Comparison of ENCODE assay signal across 15 cellular contexts in genomic region chr11:28860898-28861297, GRCh38.
DNase-seq lines count a peak whose midpoint lies in the region; ATAC-seq and TF ChIP-seq lines count a peak whose summit lies in the region.
"Had no signal": no experiment of that assay in that cellular context is flagged by ENCODE, and none has a peak within 500 bp of the region (broad histone marks: within the 10 kb centered on the region; RNA-seq: fewer than 3 reads in every experiment).

No MANE protein-coding gene starts in this region.

- H3K4me3 Mint-ChIP-seq in chondrocyte (ENCODE audit: unreplicated experiment), result no peak overlapping the region
- H3K4me3 Mint-ChIP-seq: activated naive CD4-positive, alpha-beta T cell treated with anti-CD3 and anti-CD28 coated beads, Interleukin-2, amount 10 ng/mL, durations not matched to agents 7 days and 5 days had no signal

- no peak for ATAC-seq in GM19452 (IDR thresholded peaks at IDR 0.05; ENCODE audit: unreplicated experiment)

- no peak overlapping the region for H3K4me3 ChIP-seq in NB4 (ENCODE audit: low read depth, low read length)
- H3K4me3 ChIP-seq: dorsolateral prefrontal cortex had no signal

- no peaks in the 10 kb centered on the region for H3K27me3 Mint-ChIP-seq in chondrocyte (ENCODE audit: low read depth)
- H3K27me3 Mint-ChIP-seq: activated naive CD4-positive, alpha-beta T cell treated with anti-CD3 and anti-CD28 coated beads, Interleukin-2, amount 10 ng/mL, durations not matched to agents 7 days and 5 days had no signal

- DNase-seq in Ammon's horn (ENCODE audit: low spot score) (peak; percentile 14), NB4 (ENCODE audit: low read depth) (peak; percentile 2), chondrocyte (ENCODE audit: low spot score) (no peak), lung microvascular endothelial cell (ENCODE audit: low read depth in 2 of 2) (peak; percentile 64 to 79), NCI-H1694 treated with DMSO at 0.1 percent for 48 hours (lab: John Stamatoyannopoulos, UW) (no peak), NCI-H1436 (lab: John Stamatoyannopoulos, UW) (no peak), T-helper 2 cell (no peak)
- DNase-seq: activated naive CD4-positive, alpha-beta T cell treated with anti-CD3 and anti-CD28 coated beads, Interleukin-2, amount 10 ng/mL, durations not matched to agents 7 days and 5 days; C1 segment of cervical spinal cord; dorsolateral prefrontal cortex; GF-D8; stimulated activated CD4-positive, alpha-beta T cell treated with anti-CD3 and anti-CD28 coated beads, Interleukin-4, amount 100 ng/mL, for 1 hour; stimulated activated naive CD4-positive, alpha-beta T cell treated with Interleukin-2 at 50 U/mL for 16 hours; T1000 had no signal

- H3K4me1 Mint-ChIP-seq in chondrocyte (ENCODE audit: low read depth), result peaks cover 14% of the 10 kb centered on the region
- H3K4me1 Mint-ChIP-seq: activated naive CD4-positive, alpha-beta T cell treated with anti-CD3 and anti-CD28 coated beads, Interleukin-2, amount 10 ng/mL, durations not matched to agents 7 days and 5 days had no signal

- TF ChIP-seq POLR2A in NB4 (IDR thresholded peaks at IDR 0.05; ENCODE audit: extremely low read depth, insufficient read length), result no peak

- TF ChIP-seq CTCF in NB4 (IDR thresholded peaks at IDR 0.05; ENCODE audit: low read depth, low read length) (no peak), chondrocyte (IDR thresholded peaks at IDR 0.05) (no peak)

- H3K27ac Mint-ChIP-seq in chondrocyte (ENCODE audit: unreplicated experiment), result peak overlapping the region; percentile 8
- H3K27ac Mint-ChIP-seq: activated naive CD4-positive, alpha-beta T cell treated with anti-CD3 and anti-CD28 coated beads, Interleukin-2, amount 10 ng/mL, durations not matched to agents 7 days and 5 days had no signal

- peaks cover 8% of the 10 kb centered on the region for H3K36me3 Mint-ChIP-seq in chondrocyte (ENCODE audit: low read depth)
- H3K36me3 Mint-ChIP-seq: activated naive CD4-positive, alpha-beta T cell treated with anti-CD3 and anti-CD28 coated beads, Interleukin-2, amount 10 ng/mL, durations not matched to agents 7 days and 5 days had no signal

- peaks cover 13% of the 10 kb centered on the region for H3K9me3 Mint-ChIP-seq in chondrocyte (ENCODE audit: low read depth)

Comparison
In these comparisons a context has a peak if more than half of its experiments do, and no peak if none do; other contexts are left out.
1. DNase-seq: peak in Ammon's horn (single experiment), NB4 (single experiment) and lung microvascular endothelial cell (2 of 2); none in chondrocyte (single experiment), NCI-H1694 treated with DMSO at 0.1 percent for 48 hours (single experiment), NCI-H1436 (single experiment) and T-helper 2 cell (0 of 5).